Comparison of ENCODE assay signal across 27 cellular contexts in genomic region chr3:188727052-188727451, GRCh38.
"Had no signal": no experiment of that assay in that cellular context is flagged by ENCODE, and none has a peak within 500 bp of the region (broad histone marks: within the 10 kb centered on the region; RNA-seq: fewer than 3 reads in every experiment).

No MANE protein-coding gene starts in this region.

- ATAC-seq: activated CD4-positive, alpha-beta T cell treated with anti-CD3 and anti-CD28 coated beads for 36 hours; activated CD4-positive, CD25-positive, alpha-beta regulatory T cell treated with anti-CD3 and anti-CD28 coated beads, Interleukin-2, amount 50 U/mL, for 24 hours; body of pancreas; Right ventricle myocardium inferior had no signal

- H3K27ac Mint-ChIP-seq: activated CD4-positive, alpha-beta memory T cell treated with anti-CD3 and anti-CD28 coated beads for 36 hours; activated CD4-positive, alpha-beta T cell treated with anti-CD3 and anti-CD28 coated beads for 36 hours; activated naive CD4-positive, alpha-beta T cell treated with anti-CD3 and anti-CD28 coated beads for 36 hours; activated naive CD4-positive, alpha-beta T cell treated with anti-CD3 and anti-CD28 coated beads, Interleukin-2, amount 50 U/mL, for 72 hours; activated T-helper 1 cell treated with anti-CD3 and anti-CD28 coated beads, Interleukin-12 subunit alpha, Interleukin-12 subunit beta, Interleukin-2, Interleukin-4 antibody, amounts not matched to agents 30 ng/mL and 10 ng/mL and 1 ng/mL, durations not matched to agents 14 hours and 24 hours and 36 hours; T-helper 2 cell treated with Interferon-gamma antibody and Interleukin-4, amounts not matched to agents 5 μg/mL and 100 μg/mL, for 36 hours had no signal

- H3K27me3 ChIP-seq: adrenal gland, body of pancreas, breast epithelium had no signal

- DNase-seq: activated CD4-positive, alpha-beta memory T cell treated with anti-CD3 and anti-CD28 coated beads for 36 hours; activated CD4-positive, alpha-beta T cell treated with anti-CD3 and anti-CD28 coated beads for 36 hours; activated CD4-positive, alpha-beta T cell treated with anti-CD3 and anti-CD28 coated beads, Interleukin-2, amount 50 U/mL, for 1 hour; activated CD8-positive, alpha-beta memory T cell treated with anti-CD3 and anti-CD28 coated beads, Interleukin-2, amount 50 U/mL, for 4 hours; activated gamma-delta T cell treated with Interleukin-2 at 50 U/mL for 16 hours; activated naive CD4-positive, alpha-beta T cell treated with anti-CD3 and anti-CD28 coated beads for 36 hours; activated T-cell treated with anti-CD3 and anti-CD28 coated beads for 4 hours; activated T-cell treated with anti-CD3 and anti-CD28 coated beads, Interleukin-2, amount 50 U/mL, for 4 hours; adrenal gland; body of pancreas; NCI-H1048; NCI-H1105 treated with DMSO at 0.1 percent for 48 hours; NCI-H1436; NCI-H1694; NCI-H1930; NCI-H2081 treated with DMSO at 0.1 percent for 48 hours; NCI-H345; NCI-H524 treated with DMSO at 0.1 percent for 48 hours; PC-9 had no signal

- H3K9me3 ChIP-seq: adrenal gland, body of pancreas, breast epithelium had no signal

- H3K36me3 ChIP-seq: adrenal gland, breast epithelium had no signal

- H3K4me1 ChIP-seq: adrenal gland, body of pancreas, breast epithelium had no signal

- H3K4me3 Mint-ChIP-seq: activated CD4-positive, alpha-beta memory T cell treated with anti-CD3 and anti-CD28 coated beads for 36 hours; activated CD4-positive, alpha-beta T cell treated with anti-CD3 and anti-CD28 coated beads for 36 hours; activated naive CD4-positive, alpha-beta T cell treated with anti-CD3 and anti-CD28 coated beads for 36 hours; activated T-cell treated with anti-CD3 and anti-CD28 coated beads, Interleukin-2, amount 50 U/mL, for 4 hours; activated T-helper 1 cell treated with anti-CD3 and anti-CD28 coated beads, Interleukin-12 subunit alpha, Interleukin-12 subunit beta, Interleukin-2, Interleukin-4 antibody, amounts not matched to agents 30 ng/mL and 10 ng/mL and 1 ng/mL, durations not matched to agents 14 hours and 24 hours and 36 hours; T-helper 2 cell treated with Interferon-gamma antibody and Interleukin-4, amounts not matched to agents 5 μg/mL and 100 μg/mL, for 36 hours had no signal

- H3K9ac ChIP-seq: KMS-11 had no signal

- H3K27ac ChIP-seq: adrenal gland, body of pancreas, breast epithelium, KMS-11, PC-9, RWPE1 had no signal

- H3K4me3 ChIP-seq: adrenal gland, body of pancreas, breast epithelium, PC-9 had no signal

- H3K4me2 ChIP-seq: KMS-11, PC-9 had no signal

- H2AFZ ChIP-seq: PC-9 had no signal

- H3K9me3 Mint-ChIP-seq: activated CD4-positive, alpha-beta memory T cell treated with anti-CD3 and anti-CD28 coated beads for 36 hours; activated naive CD4-positive, alpha-beta T cell treated with anti-CD3 and anti-CD28 coated beads for 36 hours; activated naive CD4-positive, alpha-beta T cell treated with anti-CD3 and anti-CD28 coated beads, Interleukin-2, amount 50 U/mL, for 72 hours; activated T-cell treated with anti-CD3 and anti-CD28 coated beads, Interleukin-2, amount 50 U/mL, for 4 hours; activated T-helper 1 cell treated with anti-CD3 and anti-CD28 coated beads, Interleukin-12 subunit alpha, Interleukin-12 subunit beta, Interleukin-2, Interleukin-4 antibody, amounts not matched to agents 30 ng/mL and 10 ng/mL and 1 ng/mL, durations not matched to agents 14 hours and 24 hours and 36 hours; T-helper 2 cell treated with Interferon-gamma antibody and Interleukin-4, amounts not matched to agents 5 μg/mL and 100 μg/mL, for 36 hours had no signal
